Comparison of ENCODE assay signal across 1 cellular context in the genomic region with DNA sequence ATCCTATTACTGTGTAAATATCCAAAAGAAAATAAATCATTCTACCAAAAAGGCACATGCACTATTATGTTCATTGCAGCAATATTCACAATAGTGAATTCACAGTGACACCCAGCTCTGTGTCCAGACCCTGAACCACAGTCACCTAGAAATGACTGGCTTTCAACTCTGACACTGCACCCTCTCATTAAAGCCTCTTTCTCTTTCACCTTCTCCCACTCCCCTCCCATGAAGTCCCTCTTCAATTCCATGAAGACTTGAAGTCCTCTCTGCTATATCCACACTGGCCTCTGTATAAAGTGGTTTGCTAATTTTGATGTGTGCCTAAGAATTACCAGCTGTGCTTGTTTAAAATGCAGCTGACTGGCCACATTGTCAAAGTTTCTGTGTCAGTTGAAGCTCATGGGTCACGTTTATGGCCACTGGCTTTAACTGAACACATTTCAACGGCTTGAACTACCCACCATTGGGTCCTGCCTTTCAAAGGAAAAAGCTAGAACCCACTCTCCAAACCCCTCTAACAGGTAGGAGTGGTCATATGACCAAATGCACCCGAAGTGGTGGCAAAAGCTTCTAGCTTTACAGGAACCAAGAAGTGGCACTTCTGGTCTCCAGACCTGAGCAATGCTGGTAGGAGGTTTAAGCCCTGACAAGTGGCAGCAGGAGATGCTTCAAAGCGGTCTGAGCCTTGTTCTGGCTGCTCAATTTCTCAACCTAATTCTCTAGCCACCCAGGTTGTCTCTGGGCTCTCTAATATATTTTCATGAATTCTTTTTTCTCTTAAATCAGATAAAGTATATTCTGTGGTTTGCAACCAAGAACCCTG.
TF ChIP-seq lines count a peak whose summit lies in the region.

No MANE protein-coding gene starts in this region.

TF ChIP-seq in HCT116, 20 proteins besides CTCF, POLR2A, EP300 and RAD21 (continued from another document):
- TF ChIP-seq, protein P1, sequence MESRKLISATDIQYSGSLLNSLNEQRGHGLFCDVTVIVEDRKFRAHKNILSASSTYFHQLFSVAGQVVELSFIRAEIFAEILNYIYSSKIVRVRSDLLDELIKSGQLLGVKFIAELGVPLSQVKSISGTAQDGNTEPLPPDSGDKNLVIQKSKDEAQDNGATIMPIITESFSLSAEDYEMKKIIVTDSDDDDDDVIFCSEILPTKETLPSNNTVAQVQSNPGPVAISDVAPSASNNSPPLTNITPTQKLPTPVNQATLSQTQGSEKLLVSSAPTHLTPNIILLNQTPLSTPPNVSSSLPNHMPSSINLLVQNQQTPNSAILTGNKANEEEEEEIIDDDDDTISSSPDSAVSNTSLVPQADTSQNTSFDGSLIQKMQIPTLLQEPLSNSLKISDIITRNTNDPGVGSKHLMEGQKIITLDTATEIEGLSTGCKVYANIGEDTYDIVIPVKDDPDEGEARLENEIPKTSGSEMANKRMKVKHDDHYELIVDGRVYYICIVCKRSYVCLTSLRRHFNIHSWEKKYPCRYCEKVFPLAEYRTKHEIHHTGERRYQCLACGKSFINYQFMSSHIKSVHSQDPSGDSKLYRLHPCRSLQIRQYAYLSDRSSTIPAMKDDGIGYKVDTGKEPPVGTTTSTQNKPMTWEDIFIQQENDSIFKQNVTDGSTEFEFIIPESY (IDR thresholded peaks at IDR 0.05; ENCODE audit: extremely low read depth, insufficient replicate concordance, low read length), result no peak
- TF ChIP-seq, protein P2, sequence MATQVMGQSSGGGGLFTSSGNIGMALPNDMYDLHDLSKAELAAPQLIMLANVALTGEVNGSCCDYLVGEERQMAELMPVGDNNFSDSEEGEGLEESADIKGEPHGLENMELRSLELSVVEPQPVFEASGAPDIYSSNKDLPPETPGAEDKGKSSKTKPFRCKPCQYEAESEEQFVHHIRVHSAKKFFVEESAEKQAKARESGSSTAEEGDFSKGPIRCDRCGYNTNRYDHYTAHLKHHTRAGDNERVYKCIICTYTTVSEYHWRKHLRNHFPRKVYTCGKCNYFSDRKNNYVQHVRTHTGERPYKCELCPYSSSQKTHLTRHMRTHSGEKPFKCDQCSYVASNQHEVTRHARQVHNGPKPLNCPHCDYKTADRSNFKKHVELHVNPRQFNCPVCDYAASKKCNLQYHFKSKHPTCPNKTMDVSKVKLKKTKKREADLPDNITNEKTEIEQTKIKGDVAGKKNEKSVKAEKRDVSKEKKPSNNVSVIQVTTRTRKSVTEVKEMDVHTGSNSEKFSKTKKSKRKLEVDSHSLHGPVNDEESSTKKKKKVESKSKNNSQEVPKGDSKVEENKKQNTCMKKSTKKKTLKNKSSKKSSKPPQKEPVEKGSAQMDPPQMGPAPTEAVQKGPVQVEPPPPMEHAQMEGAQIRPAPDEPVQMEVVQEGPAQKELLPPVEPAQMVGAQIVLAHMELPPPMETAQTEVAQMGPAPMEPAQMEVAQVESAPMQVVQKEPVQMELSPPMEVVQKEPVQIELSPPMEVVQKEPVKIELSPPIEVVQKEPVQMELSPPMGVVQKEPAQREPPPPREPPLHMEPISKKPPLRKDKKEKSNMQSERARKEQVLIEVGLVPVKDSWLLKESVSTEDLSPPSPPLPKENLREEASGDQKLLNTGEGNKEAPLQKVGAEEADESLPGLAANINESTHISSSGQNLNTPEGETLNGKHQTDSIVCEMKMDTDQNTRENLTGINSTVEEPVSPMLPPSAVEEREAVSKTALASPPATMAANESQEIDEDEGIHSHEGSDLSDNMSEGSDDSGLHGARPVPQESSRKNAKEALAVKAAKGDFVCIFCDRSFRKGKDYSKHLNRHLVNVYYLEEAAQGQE (IDR thresholded peaks at IDR 0.05; ENCODE audit: low read depth), result no peak
- TF ChIP-seq CBX3 (IDR thresholded peaks at IDR 0.05; ENCODE audit: low read depth) (no peak), FOSL1 (IDR thresholded peaks at IDR 0.05; ENCODE audit: low read depth) (no peak), EZH2phosphoT487 (IDR thresholded peaks at IDR 0.05; ENCODE audit: borderline replicate concordance) (no peak)
